ENCODE assay signal across 24 cellular contexts in the genomic region with DNA sequence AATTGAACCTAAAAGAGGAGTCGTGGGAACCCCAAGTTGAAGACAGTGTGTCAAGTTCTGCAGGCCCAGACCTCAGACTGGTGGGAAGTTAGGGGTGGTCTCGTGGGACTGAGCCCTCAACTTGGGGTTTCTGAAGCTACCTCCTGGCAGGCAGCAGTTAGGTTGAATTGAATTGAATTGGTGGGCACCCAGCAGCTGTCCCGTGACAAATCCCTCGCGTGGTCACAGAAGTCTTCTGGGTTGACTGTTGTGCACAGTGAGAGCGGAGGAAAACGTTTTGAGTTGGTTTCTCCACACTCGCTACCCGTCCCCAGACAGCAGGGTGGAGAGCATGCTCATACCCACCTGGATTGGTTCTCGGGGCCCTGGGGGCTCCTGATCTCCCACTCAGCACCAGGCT.
"Had no signal": no experiment of that assay in that cellular context is flagged by ENCODE, and none has a peak within 500 bp of the region (broad histone marks: within the 10 kb centered on the region; RNA-seq: fewer than 3 reads in every experiment).

No MANE protein-coding gene starts in this region.

- H2AFZ ChIP-seq: hepatocyte had no signal

- H3K4me3 ChIP-seq: colonic mucosa, hepatocyte, mucosa of descending colon, psoas muscle, spleen, testis, tibial nerve, upper lobe of right lung had no signal

- H3K27ac Mint-ChIP-seq: stimulated activated memory B cell treated with anti-CD40 and anti-IgM and Interleukin-4, amounts not matched to agents 10 μg/mL and 1 μg/mL and 100 μg/mL, for 72 hours had no signal

- H3K4me2 ChIP-seq: hepatocyte had no signal

- H3K9me3 ChIP-seq: colonic mucosa, mucosa of descending colon, psoas muscle, spleen, testis, tibial nerve, upper lobe of right lung had no signal

- H3K27me3 Mint-ChIP-seq: stimulated activated memory B cell treated with anti-CD40 and anti-IgM and Interleukin-4, amounts not matched to agents 10 μg/mL and 1 μg/mL and 100 μg/mL, for 72 hours; stimulated activated naive CD8-positive, alpha-beta T cell treated with anti-CD3 and anti-CD28 coated beads, Interleukin-15, amount 100 ng/mL, for 72 hours had no signal

- DNase-seq: cerebellar nuclear complex; colonic mucosa; dermis blood vessel endothelial cell; erythroblast; foreskin melanocyte; head of caudate nucleus; islet precursor cell; mammary epithelial cell; mucosa of descending colon; psoas muscle; retina; spleen; stimulated activated CD4-positive, alpha-beta T cell treated with anti-CD3 and anti-CD28 coated beads, Interleukin-15, amount 100 ng/mL, for 24 hours; stimulated activated CD4-positive, alpha-beta T cell treated with anti-CD3 and anti-CD28 coated beads, Interleukin-1b, Interleukin-23, amount 100 ng/mL, for 48 hours; stimulated activated CD4-positive, alpha-beta T cell treated with anti-CD3 and anti-CD28 coated beads, Interleukin-4, amount 100 ng/mL, for 24 hours; stimulated activated naive CD8-positive, alpha-beta T cell treated with anti-CD3 and anti-CD28 coated beads, Interleukin-15, amount 100 ng/mL, for 72 hours; testis; upper lobe of right lung had no signal

- H3K4me1 ChIP-seq: colonic mucosa, testis, tibial nerve, upper lobe of right lung had no signal

- H3K4me3 Mint-ChIP-seq: nephron; stimulated activated memory B cell treated with anti-CD40 and anti-IgM and Interleukin-4, amounts not matched to agents 10 μg/mL and 1 μg/mL and 100 μg/mL, for 72 hours; stimulated activated naive CD8-positive, alpha-beta T cell treated with anti-CD3 and anti-CD28 coated beads, Interleukin-15, amount 100 ng/mL, for 72 hours had no signal

- H3K9me3 Mint-ChIP-seq: nephron; stimulated activated memory B cell treated with anti-CD40 and anti-IgM and Interleukin-4, amounts not matched to agents 10 μg/mL and 1 μg/mL and 100 μg/mL, for 72 hours; stimulated activated naive CD8-positive, alpha-beta T cell treated with anti-CD3 and anti-CD28 coated beads, Interleukin-15, amount 100 ng/mL, for 72 hours had no signal

- ATAC-seq: left lobe of liver; mucosa of descending colon; psoas muscle; sciatic nerve; stimulated activated memory B cell treated with anti-CD40 and anti-IgM and Interleukin-4, amounts not matched to agents 10 μg/mL and 1 μg/mL and 100 μg/mL, for 72 hours; stimulated activated naive CD8-positive, alpha-beta T cell treated with anti-CD3 and anti-CD28 coated beads, Interleukin-15, amount 100 ng/mL, for 72 hours; upper lobe of right lung had no signal

- H3K27me3 ChIP-seq: colonic mucosa, hepatocyte, spleen, testis, tibial nerve, upper lobe of right lung had no signal

- H3K79me2 ChIP-seq: hepatocyte had no signal

- H3K27ac ChIP-seq: colonic mucosa, hepatocyte, psoas muscle, spleen, testis, tibial nerve, upper lobe of right lung had no signal

- H3K36me3 ChIP-seq: colonic mucosa had no signal
